Comparison of ENCODE assay signal across 24 cellular contexts in genomic region chr16:48128769-48129168, GRCh38. TPM values are rescaled to one million over a fixed set of nuclear protein-coding genes. Genes with fewer than 3 reads are reported as not detected.
"Had no signal": no experiment of that assay in that cellular context is flagged by ENCODE, and none has a peak within 500 bp of the region (broad histone marks: within the 10 kb centered on the region; RNA-seq: fewer than 3 reads in every experiment).

No MANE protein-coding gene starts in this region.

- H3K27me3 ChIP-seq: adrenal gland, foreskin keratinocyte, testis, uterus had no signal

- H2AFZ ChIP-seq: parathyroid adenoma had no signal

- H3K9me3 Mint-ChIP-seq: nephron had no signal

- H3K4me1 Mint-ChIP-seq: nephron had no signal

- H3K27ac Mint-ChIP-seq: activated naive CD8-positive, alpha-beta T cell; nephron had no signal

- H3K4me3 ChIP-seq: adrenal gland, testis, uterus had no signal

- H3K4me1 ChIP-seq: parathyroid adenoma, testis, uterus had no signal

- H3K27me3 Mint-ChIP-seq: activated naive CD8-positive, alpha-beta T cell had no signal

- ATAC-seq: foreskin keratinocyte, left ventricle myocardium superior, sciatic nerve had no signal

- H3K9ac ChIP-seq: parathyroid adenoma had no signal

- H3K4me3 Mint-ChIP-seq: activated naive CD8-positive, alpha-beta T cell; nephron had no signal

- H3K36me3 ChIP-seq: adrenal gland, neutrophil, uterus had no signal

- DNase-seq: activated CD4-positive, CD25-positive, alpha-beta regulatory T cell treated with anti-CD3 and anti-CD28 coated beads, Interleukin-2, amount 50 U/mL, for 72 hours; activated naive CD4-positive, alpha-beta T cell; activated T-cell treated with anti-CD3 and anti-CD28 coated beads, Interleukin-2, amount 50 U/mL, for 1 hour; adrenal gland; foreskin keratinocyte; left ventricle myocardium superior; mammary epithelial cell; midbrain; stimulated activated CD4-positive, alpha-beta T cell treated with anti-CD3 and anti-CD28 coated beads, Interleukin-4, amount 100 ng/mL, for 1 hour; stimulated activated naive CD4-positive, alpha-beta T cell; testis; trophoblast cell; uterus had no signal

- H3K9me3 ChIP-seq: adrenal gland, neutrophil, testis, uterus had no signal

- H3K36me3 Mint-ChIP-seq: activated naive CD8-positive, alpha-beta T cell had no signal

- H3K27ac ChIP-seq: adrenal gland, foreskin keratinocyte, neutrophil, parathyroid adenoma, testis, uterus had no signal

RNA-seq across cellular contexts. Expression of gene ABCC12, which starts 27.0 kb away (rescaled TPM):
- total RNA-seq: adrenal gland; bronchial epithelial cell; epithelial cell of proximal tubule; fibroblast of lung; foreskin keratinocyte; glomerular endothelial cell; kidney epithelial cell; left ventricle myocardium superior; mammary epithelial cell; sciatic nerve; T-helper 2 cell treated with Interferon-gamma antibody and Interleukin-4, amounts not matched to agents 100 ng/mL and 5 ng/mL, for 36 hours; uterus had no signal
- polyA plus RNA-seq: adrenal gland, fibroblast of lung, foreskin keratinocyte, mammary epithelial cell had no signal
